ENCODE assay signal across 8 cellular contexts in the genomic region with DNA sequence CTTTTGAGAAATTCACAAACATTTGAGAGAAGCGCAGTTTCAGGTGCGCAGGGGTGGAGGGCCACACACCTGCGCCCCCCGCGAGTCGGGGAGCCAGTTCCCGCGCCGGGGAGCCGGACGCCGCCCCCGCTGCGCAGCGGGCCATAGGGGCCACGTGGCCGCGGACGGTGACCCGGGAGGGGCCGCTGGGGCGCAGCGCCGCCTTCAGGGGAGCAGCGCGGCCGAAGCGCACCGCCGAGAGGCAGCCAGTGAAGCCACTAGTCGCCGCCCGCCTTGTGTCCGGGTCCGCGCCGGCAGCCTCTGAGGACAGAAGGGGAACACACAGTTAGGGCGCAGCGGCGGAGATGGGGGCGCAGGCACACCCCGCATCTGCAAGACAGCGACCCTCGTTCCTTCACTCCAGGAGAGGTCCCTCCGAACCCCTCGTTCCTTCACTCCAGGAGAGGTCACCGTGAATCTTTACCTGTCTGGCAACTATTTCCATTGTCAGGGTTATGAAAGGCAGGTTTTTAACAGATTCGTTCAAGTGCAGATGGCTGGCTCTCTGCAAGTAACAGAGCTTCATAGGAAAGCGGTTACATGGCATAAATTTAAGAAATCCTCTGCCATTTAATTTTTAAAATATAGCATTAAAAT.
A peak's percentile ranks its signal among the peaks of the same experiment; 100 is the strongest.
DNase-seq lines count a peak whose midpoint lies in the region; ATAC-seq, FAIRE-seq and TF ChIP-seq lines count a peak whose summit lies in the region.
"Not testable (repeated sequence)": the region's sequence is repeated elsewhere in the genome, so short reads cannot be mapped to it uniquely, and the experiment has no call there.

No MANE protein-coding gene starts in this region.

- not testable (repeated sequence) for H3K36me3 Mint-ChIP-seq in naive thymus-derived CD4-positive, alpha-beta T cell

- intact Hi-C loops in GM12878 (cut with micrococcal nuclease; ENCODE audit: unreplicated experiment); esophagus muscularis mucosa (cut with DNase I); naive thymus-derived CD4-positive, alpha-beta T cell (cut with micrococcal nuclease): not testable (repeated sequence)

- H3K9ac ChIP-seq in GM12878 (ENCODE audit: control insufficient read depth, insufficient read depth, low read length); smooth muscle cell (ENCODE audit: low read depth): not testable (repeated sequence)

- SMC1A ChIA-PET in GM12878 (lab: Charles Lee; ENCODE audit: uncharacterized antibody, unreplicated experiment): not testable (repeated sequence)

- not testable (repeated sequence) for FAIRE-seq in GM12878 (lab: Jason Lieb, UNC)

- H3K79me2 ChIP-seq in GM12878 (ENCODE audit: control insufficient read depth, insufficient read depth, low read length); smooth muscle cell (ENCODE audit: low read depth): not testable (repeated sequence)

- H3K9me3 ChIP-seq in BE2C; GM12878 (replicated peaks; ENCODE audit: control insufficient read depth, insufficient read depth, low read length); esophagus muscularis mucosa; naive thymus-derived CD4-positive, alpha-beta T cell (ENCODE audit: control insufficient read depth in 2 of 3, low read length in 3 of 3); smooth muscle cell (replicated peaks; ENCODE audit: low read depth): not testable (repeated sequence)

- RAD21 ChIA-PET in GM12878 (lab: Charles Lee; ENCODE audit: unreplicated experiment): not testable (repeated sequence)

- H3K36me3 ChIP-seq in BE2C; GM12878 (ENCODE audit: control insufficient read depth in 2 of 2, insufficient read depth in 2 of 2, low read length in 1 of 2); esophagus muscularis mucosa; naive thymus-derived CD4-positive, alpha-beta T cell (ENCODE audit: control insufficient read depth in 2 of 3, insufficient read depth in 3 of 3, low read length in 3 of 3); smooth muscle cell (ENCODE audit: low read depth): not testable (repeated sequence)

- TF ChIP-seq EP300 in GM12878 (IDR thresholded peaks at IDR 0.05; ENCODE audit: borderline replicate concordance in 1 of 2, control insufficient read depth in 1 of 2, low read depth in 2 of 2, low read length in 2 of 2); esophagus muscularis mucosa (IDR thresholded peaks at IDR 0.05): not testable (repeated sequence)

- H3K4me3 Mint-ChIP-seq in naive thymus-derived CD4-positive, alpha-beta T cell: not testable (repeated sequence)

- not testable (repeated sequence) for H3K27me3 ChIP-seq in BE2C; GM12878 (replicated peaks in 1 of 2; ENCODE audit: control insufficient read depth in 2 of 2, insufficient read depth in 2 of 2, low read length in 1 of 2); esophagus muscularis mucosa; naive thymus-derived CD4-positive, alpha-beta T cell (ENCODE audit: control insufficient read depth in 2 of 2, insufficient read depth in 2 of 2, low read length in 2 of 2); smooth muscle cell (ENCODE audit: low read depth)

- peaks cover 9 to 33% (median 14%) of the 10 kb centered on the region in 5 donors for H3K27me3 Mint-ChIP-seq in naive thymus-derived CD4-positive, alpha-beta T cell

- in situ Hi-C loops in GM12878 (cut with MboI): not testable (repeated sequence)

- peak overlapping the region; percentile 46 for H3K4me3 ChIP-seq in BE2C (ENCODE audit: low read depth, low read length)
- not testable (repeated sequence) for H3K4me3 ChIP-seq in GM12878; naive thymus-derived CD4-positive, alpha-beta T cell (ENCODE audit: low read length)
- peak overlapping the region; percentile 17 to 31 (median 22) for H3K4me3 ChIP-seq in esophagus muscularis mucosa
- peak overlapping the region; percentile 42 for H3K4me3 ChIP-seq in smooth muscle cell

- POLR2A ChIA-PET in GM12878 (lab: Charles Lee); naive thymus-derived CD4-positive, alpha-beta T cell (lab: Charles Lee): not testable (repeated sequence)

- H3F3A ChIP-seq in smooth muscle cell (ENCODE audit: low read depth): not testable (repeated sequence)

- H4K20me1 ChIP-seq in GM12878 (ENCODE audit: control insufficient read depth, insufficient read depth); smooth muscle cell (ENCODE audit: low read depth): not testable (repeated sequence)

- H3K4me2 ChIP-seq in GM12878 (ENCODE audit: control insufficient read depth, insufficient read depth): not testable (repeated sequence)
- H3K4me2 ChIP-seq in smooth muscle cell: peak overlapping the region; percentile 78

- TF ChIP-seq CTCF in BE2C (IDR thresholded peaks at IDR 0.05; ENCODE audit: low read depth, low read length): peak; percentile 25; the same call in 1 of the 2 replicates
- TF ChIP-seq CTCF in GM12878 (IDR thresholded peaks at IDR 0.05 in 2 of 3, conservative IDR thresholded peaks at IDR 0.05 in 1 of 3; ENCODE audit: control insufficient read depth in 2 of 3, extremely low read depth in 1 of 3, insufficient read depth in 1 of 3, low read depth in 3 of 3, low read length in 3 of 3); smooth muscle cell (IDR thresholded peaks at IDR 0.05; ENCODE audit: borderline replicate concordance, insufficient read depth, poor library complexity, severe bottlenecking): not testable (repeated sequence)
- TF ChIP-seq CTCF in esophagus muscularis mucosa (IDR thresholded peaks at IDR 0.05): peak in 2 of 3 experiments; percentile 29 to 38

- not testable (repeated sequence) for TF ChIP-seq RAD21 in GM12878 (IDR thresholded peaks at IDR 0.05; ENCODE audit: insufficient read depth, low read depth, low read length)

- DNase-seq in BE2C (peak; percentile 65), NCI-H460 (ENCODE audit: extremely low read depth, low read depth) (peak; percentile 4), iPS-NIHi11 (ENCODE audit: low spot score) (peak; percentile 4)
- not testable (repeated sequence) for DNase-seq in GM12878 (ENCODE audit: low read depth, low spot score); esophagus muscularis mucosa (ENCODE audit: extremely low spot score); naive thymus-derived CD4-positive, alpha-beta T cell; smooth muscle cell (lab: John Stamatoyannopoulos, UW; ENCODE audit: unreplicated experiment)

- BruUV-seq in GM12878 (replicated peaks; lab: Mats Ljungman, UMichigan): not testable (repeated sequence)

- not testable (repeated sequence) for H3K27ac ChIP-seq in GM12878 (ENCODE audit: control insufficient read depth, insufficient read depth); esophagus muscularis mucosa (replicated peaks in 1 of 4); naive thymus-derived CD4-positive, alpha-beta T cell (ENCODE audit: low read depth, low read length); smooth muscle cell (ENCODE audit: low read depth)

- H3K9me3 Mint-ChIP-seq in naive thymus-derived CD4-positive, alpha-beta T cell: not testable (repeated sequence)

- ATAC-seq in GM21786 (IDR thresholded peaks at IDR 0.05; ENCODE audit: unreplicated experiment) (peak; percentile 43), GM12878 (peak; percentile 54)
- peak; percentile 14 for ATAC-seq in naive thymus-derived CD4-positive, alpha-beta T cell

- not testable (repeated sequence) for H3K4me1 ChIP-seq in BE2C; GM12878 (ENCODE audit: control insufficient read depth, insufficient read depth, low read length); esophagus muscularis mucosa; naive thymus-derived CD4-positive, alpha-beta T cell (ENCODE audit: control insufficient read depth in 2 of 2, insufficient read depth in 2 of 2, low read length in 2 of 2); smooth muscle cell (ENCODE audit: low read depth)

- CTCF ChIA-PET in GM12878 (lab: Yijun Ruan, JAX); naive thymus-derived CD4-positive, alpha-beta T cell (lab: Charles Lee): not testable (repeated sequence)

- not testable (repeated sequence) for H3K4me1 Mint-ChIP-seq in naive thymus-derived CD4-positive, alpha-beta T cell

- not testable (repeated sequence) for TF ChIP-seq POLR2A in GM12878 (IDR thresholded peaks at IDR 0.05; ENCODE audit: low read depth, low read length); esophagus muscularis mucosa (IDR thresholded peaks at IDR 0.05; ENCODE audit: low read depth)

- H2AFZ ChIP-seq in GM12878 (ENCODE audit: control insufficient read depth, low read depth, low read length): not testable (repeated sequence)
- peak overlapping the region; percentile 87 for H2AFZ ChIP-seq in smooth muscle cell (ENCODE audit: low read depth)

- not testable (repeated sequence) for H3K27ac Mint-ChIP-seq in naive thymus-derived CD4-positive, alpha-beta T cell

- WGBS in GM12878 (ENCODE audit: insufficient coverage, insufficient replicate concordance, low lambda C conversion rate, missing lambda C conversion rate): 25% methylated on average over 45 of the region's 49 CpGs
- WGBS in esophagus muscularis mucosa: 17% methylated on average over 48 of the region's 49 CpGs
- WGBS in smooth muscle cell (ENCODE audit: low lambda C conversion rate): 6% methylated on average over 49 of the region's 49 CpGs
